23 cellular contexts compared by ENCODE assay signal in genomic region chr11:96817488-96817887, GRCh38.
A peak's percentile ranks its signal among the peaks of the same experiment; 100 is the strongest.
DNase-seq lines count a peak whose midpoint lies in the region; ATAC-seq and TF ChIP-seq lines count a peak whose summit lies in the region.
"Had no signal": no experiment of that assay in that cellular context is flagged by ENCODE, and none has a peak within 500 bp of the region (broad histone marks: within the 10 kb centered on the region; RNA-seq: fewer than 3 reads in every experiment).

No MANE protein-coding gene starts in this region.

- H3K4me3 ChIP-seq in MM.1S (ENCODE audit: low read length), result no peak overlapping the region
- H3K4me3 ChIP-seq: mucosa of descending colon, sigmoid colon, uterus had no signal

- no peak overlapping the region for H3K9ac ChIP-seq in MM.1S (ENCODE audit: low read length)

- ATAC-seq in SK-N-SH treated with all-trans-retinoic acid at 6 μM for 48 hours (peak; percentile 90), GM18861 (IDR thresholded peaks at IDR 0.05; ENCODE audit: unreplicated experiment) (no peak), Right ventricle myocardium inferior (no peak)
- ATAC-seq: CD8-positive, alpha-beta T cell; mucosa of descending colon; Panc1 had no signal

- TF ChIP-seq CTCF in MM.1S (IDR thresholded peaks at IDR 0.05; ENCODE audit: low read length), result no peak

- H3K9me3 ChIP-seq in MM.1S (replicated peaks; ENCODE audit: insufficient read depth, low read length), result no peaks in the 10 kb centered on the region
- H3K9me3 ChIP-seq: mucosa of descending colon, neutrophil, sigmoid colon, uterus had no signal

- intact Hi-C loops in Right ventricle myocardium inferior (cut with DNase I), result no loop called here

- peak; percentile 7 for DNase-seq in HS-27A (ENCODE audit: low read depth)
- peak; percentile 78 for DNase-seq in epithelial cell of prostate (ENCODE audit: low read depth, low spot score)
- DNase-seq in renal cortical epithelial cell (ENCODE audit: low read depth), result peak; percentile 6
- DNase-seq in MM.1S, result no peak
- DNase-seq in NCI-H187 (lab: John Stamatoyannopoulos, UW), result no peak
- DNase-seq in Right ventricle myocardium inferior (ENCODE audit: missing footprints), result no peak
- DNase-seq: activated CD4-positive, alpha-beta T cell treated with anti-CD3 and anti-CD28 coated beads, Interleukin-2, amount 10 ng/mL, durations not matched to agents 7 days and 5 days; anterior cingulate cortex; CD8-positive, alpha-beta T cell; DND-41; foreskin melanocyte; H7; KBM-7; mucosa of descending colon; NCI-H1048; NCI-H82; sigmoid colon; uterus had no signal

- H3K4me1 ChIP-seq in MM.1S (ENCODE audit: low read length), result no peaks in the 10 kb centered on the region
- H3K4me1 ChIP-seq: sigmoid colon, uterus had no signal

- no peaks in the 10 kb centered on the region for H3K9me2 ChIP-seq in MM.1S (replicated peaks; ENCODE audit: insufficient read depth, low read length)

- no peaks in the 10 kb centered on the region for H3K79me2 ChIP-seq in MM.1S (ENCODE audit: low read length)

- H3K27ac ChIP-seq in epithelial cell of prostate (peak overlapping the region; percentile 23), MM.1S (ENCODE audit: low read length) (no peak overlapping the region)
- H3K27ac ChIP-seq: HL-60, neutrophil, sigmoid colon, uterus had no signal

- H3K4me2 ChIP-seq in MM.1S (ENCODE audit: low read depth, low read length), result no peak overlapping the region

- no peaks in the 10 kb centered on the region for H3K36me3 ChIP-seq in MM.1S (replicated peaks; ENCODE audit: insufficient read depth, low read length)
- H3K36me3 ChIP-seq: neutrophil, sigmoid colon, uterus had no signal

- no peak overlapping the region for H2AFZ ChIP-seq in MM.1S (ENCODE audit: low read length)

- H4K20me1 ChIP-seq in MM.1S (ENCODE audit: insufficient read depth, low read length), result no peaks in the 10 kb centered on the region

- H3K27me3 ChIP-seq in MM.1S (replicated peaks; ENCODE audit: insufficient read depth, low read length), result no peaks in the 10 kb centered on the region
- H3K27me3 ChIP-seq: neutrophil, sigmoid colon, uterus had no signal

- H3F3A ChIP-seq in MM.1S (ENCODE audit: insufficient read depth, low read length), result no peaks in the 10 kb centered on the region

TF ChIP-seq in SK-N-SH treated with all-trans-retinoic acid at 6 μM for 48 hours, 23 proteins besides CTCF, POLR2A, EP300 and RAD21 (continues in another document):
- TF ChIP-seq PATZ1 (CRISPR knock-in tag; IDR thresholded peaks at IDR 0.05; ENCODE audit: borderline replicate concordance) (0 out of 2 replicates have a peak, but pooled peaks have one; percentile 73), TCF4 (CRISPR knock-in tag; IDR thresholded peaks at IDR 0.05; ENCODE audit: borderline replicate concordance) (no peak), RARB (CRISPR knock-in tag; IDR thresholded peaks at IDR 0.05) (no peak), CSDC2 (CRISPR knock-in tag; IDR thresholded peaks at IDR 0.05) (no peak; the same call in 1 of the 2 replicates), ZFP3 (CRISPR knock-in tag; IDR thresholded peaks at IDR 0.05) (peak; percentile 79; the same call in 1 of the 2 replicates), TOX (CRISPR knock-in tag; IDR thresholded peaks at IDR 0.05; ENCODE audit: borderline replicate concordance) (no peak), CSRNP3 (CRISPR knock-in tag; IDR thresholded peaks at IDR 0.05) (peak; percentile 85; the same call in 1 of the 2 replicates), BACH2 (CRISPR knock-in tag; IDR thresholded peaks at IDR 0.05; ENCODE audit: borderline replicate concordance) (no peak), ZFP30 (CRISPR knock-in tag; IDR thresholded peaks at IDR 0.05) (no peak), ISL1 (CRISPR knock-in tag; IDR thresholded peaks at IDR 0.05) (peak; percentile 99), ZNF70 (CRISPR knock-in tag; IDR thresholded peaks at IDR 0.05) (no peak), ESRRG (CRISPR knock-in tag; IDR thresholded peaks at IDR 0.05) (peak; percentile 86; the same call in 1 of the 2 replicates), ZNF8 (CRISPR knock-in tag; IDR thresholded peaks at IDR 0.05) (peak; percentile 10; the same call in 1 of the 2 replicates), POU6F1 (CRISPR knock-in tag; IDR thresholded peaks at IDR 0.05; ENCODE audit: borderline replicate concordance, low read depth) (peak; percentile 9; the same call in 1 of the 2 replicates), TSHZ2 (CRISPR knock-in tag; IDR thresholded peaks at IDR 0.05) (peak; percentile 81), SNAI2 (CRISPR knock-in tag; IDR thresholded peaks at IDR 0.05) (peak; percentile 78), ZNF565 (CRISPR knock-in tag; conservative IDR thresholded peaks at IDR 0.05; ENCODE audit: low read depth) (no peak), GLIS3 (CRISPR knock-in tag; IDR thresholded peaks at IDR 0.05) (peak; percentile 98), PPARA (CRISPR knock-in tag; IDR thresholded peaks at IDR 0.05; ENCODE audit: borderline replicate concordance) (no peak), OSR1 (CRISPR knock-in tag; IDR thresholded peaks at IDR 0.05) (no peak), ARNTL (CRISPR knock-in tag; IDR thresholded peaks at IDR 0.05; ENCODE audit: borderline replicate concordance, low read depth) (no peak)

Comparison
In these comparisons a context has a peak if more than half of its experiments do, and no peak if none do; other contexts are left out.
1. DNase-seq: peak in HS-27A (single experiment), epithelial cell of prostate (single experiment) and renal cortical epithelial cell (single experiment); none in MM.1S (single experiment), NCI-H187 (0 of 2) and Right ventricle myocardium inferior (single experiment).